In the genomic region with DNA sequence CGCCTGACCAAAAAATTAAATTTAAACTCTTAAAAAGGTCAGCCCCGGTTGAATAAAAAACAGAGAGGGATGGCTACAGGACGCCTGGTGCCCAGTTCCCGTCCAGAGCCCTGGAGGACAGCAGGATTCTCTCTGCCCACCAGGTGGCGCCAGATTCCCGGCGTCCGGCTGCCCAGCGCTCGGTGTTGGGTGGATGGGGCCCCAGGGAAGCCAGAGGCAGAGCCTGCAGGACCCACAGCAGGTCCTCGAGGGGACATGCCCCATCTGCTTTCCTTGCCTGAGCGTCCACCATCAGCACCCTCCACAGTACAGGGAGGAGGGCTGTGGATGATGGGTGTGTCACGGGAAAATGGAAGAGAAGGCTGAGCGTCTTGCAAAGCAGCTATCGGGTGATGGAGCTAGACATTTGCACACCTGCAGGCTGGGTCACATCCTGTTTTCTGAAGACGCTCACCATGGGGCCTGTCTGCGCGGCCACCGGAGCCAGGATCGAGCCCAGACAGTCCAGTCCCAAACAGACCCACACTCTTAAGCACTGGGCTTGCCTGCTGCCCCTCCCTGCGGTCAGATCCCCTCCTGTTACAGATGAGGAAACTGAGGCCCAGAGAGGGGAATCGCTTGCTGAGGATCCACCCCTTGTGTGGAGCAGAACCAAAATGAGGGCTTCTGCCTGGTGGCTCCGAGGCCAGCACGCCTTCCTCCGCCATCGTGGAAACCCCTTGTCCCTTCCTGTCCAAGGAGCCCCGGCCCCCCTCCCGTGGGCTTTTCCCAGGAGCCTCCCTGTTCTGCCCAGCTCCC, we compare ENCODE assay signal across 9 cellular contexts. TPM values are rescaled to one million over a fixed set of nuclear protein-coding genes. Genes with fewer than 3 reads are reported as not detected.
DNase-seq lines count a peak whose midpoint lies in the region; ATAC-seq and FAIRE-seq lines count a peak whose summit lies in the region.
"Had no signal": no experiment of that assay in that cellular context is flagged by ENCODE, and none has a peak within 500 bp of the region (broad histone marks: within the 10 kb centered on the region; RNA-seq: fewer than 3 reads in every experiment).

No MANE protein-coding gene starts in this region.

- ATAC-seq in GM21447 (IDR thresholded peaks at IDR 0.05; ENCODE audit: unreplicated experiment) (peak; percentile 61), GM21367 (IDR thresholded peaks at IDR 0.05; ENCODE audit: unreplicated experiment) (no peak)

- H3K4me3 ChIP-seq in small intestine (ENCODE audit: low read depth in 1 of 2, low read length in 2 of 2) = no peak overlapping the region

- no peaks in the 10 kb centered on the region for H3K9me3 ChIP-seq in small intestine (ENCODE audit: control insufficient read depth, low read depth)

- FAIRE-seq in small intestine (lab: Jason Lieb, UNC) = no peak
- FAIRE-seq: TTC549 had no signal

- DNase-seq in C1 segment of cervical spinal cord (lab: John Stamatoyannopoulos, UW) (peak in 12 of 14 donors; percentile 50 to 87 (median 70)), NCI-H1048 (lab: John Stamatoyannopoulos, UW) (peak; percentile 26), T-helper 22 cell (ENCODE audit: low read depth) (peak; percentile 48), amygdala (lab: John Stamatoyannopoulos, UW) (peak in 48 of 56 donors; percentile 41 to 90 (median 68)), hepatic stellate cell (ENCODE audit: low spot score) (peak; percentile 78), small intestine (peak; percentile 71)

- no peaks in the 10 kb centered on the region for H3K36me3 ChIP-seq in small intestine (ENCODE audit: control insufficient read depth in 2 of 2, insufficient read depth in 2 of 2, low read length in 2 of 2)

- no peaks in the 10 kb centered on the region for H3K27me3 ChIP-seq in small intestine (ENCODE audit: control insufficient read depth in 2 of 2, insufficient read depth in 2 of 2, low read length in 2 of 2)

- peak overlapping the region in 1 of 2 donors; percentile 22 for H3K27ac ChIP-seq in small intestine (ENCODE audit: low read depth in 1 of 2, low read length in 1 of 2)

- 19 to 26% (median 22%) methylated on average over 27 to 28 of the region's 28 CpGs for WGBS in small intestine, 3 donors

- peaks cover 0 to 3% of the 10 kb centered on the region in 2 donors for H3K4me1 ChIP-seq in small intestine (ENCODE audit: control insufficient read depth in 2 of 2, insufficient read depth in 1 of 2, low read depth in 1 of 2, low read length in 1 of 2)

RNA-seq across cellular contexts. Expression of a gene that starts 18.5 kb away (rescaled TPM):
- polyA plus RNA-seq in small intestine = 10 to 100 TPM in 2 of 3 donors, 1 to 10 TPM in 1; 9.8 to 29.8 (median 22.2) TPM

Comparison
In these comparisons a context has a peak if more than half of its experiments do, and no peak if none do; other contexts are left out.
1. DNase-seq: peak in every context shown above with its lines; median percentile 78 in hepatic stellate cell; 71 in small intestine; 70 in C1 segment of cervical spinal cord; 68 in amygdala; 48 in T-helper 22 cell; 26 in NCI-H1048.